ENCODE assay signal across 8 cellular contexts in the genomic region with DNA sequence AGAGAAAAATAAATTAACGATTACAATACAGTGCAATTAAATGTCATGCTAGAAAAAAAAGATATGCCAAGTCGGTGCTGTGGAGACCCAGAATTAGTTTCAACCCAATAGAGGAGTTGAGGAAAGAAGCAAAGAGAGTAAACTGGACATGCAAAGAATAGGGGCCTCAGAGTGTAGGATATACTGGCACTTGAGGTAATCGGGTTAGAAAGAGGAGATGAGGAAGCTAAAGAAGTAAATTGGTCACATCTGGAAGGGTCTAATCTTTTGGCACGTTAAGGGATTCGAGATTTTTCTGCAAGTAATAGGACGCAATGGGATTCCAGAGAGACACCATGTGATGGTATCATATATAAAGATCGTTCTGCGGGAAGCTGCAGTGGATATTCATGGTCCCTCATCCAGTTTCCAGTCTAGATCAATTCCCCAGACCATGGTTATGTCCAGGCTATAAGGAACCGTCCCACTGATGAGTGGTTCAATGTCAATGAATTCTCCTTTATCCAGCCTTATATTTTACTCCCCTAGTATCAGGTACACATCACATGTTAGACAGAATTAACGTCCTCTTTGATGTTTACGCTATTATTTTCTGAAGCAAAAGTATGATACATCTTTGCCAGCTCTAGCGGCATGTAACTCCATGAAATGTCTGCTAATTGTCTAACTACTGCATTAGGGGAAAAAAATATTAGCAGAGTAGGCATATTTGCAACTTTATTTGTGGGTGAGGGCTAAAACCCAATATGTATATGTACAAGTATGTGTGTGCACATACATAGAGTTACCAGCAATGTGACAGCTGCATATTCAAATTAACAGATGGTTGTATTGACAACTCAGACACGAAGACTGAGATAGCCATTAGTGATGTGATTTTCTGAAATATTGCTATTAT. TPM values are rescaled to one million over a fixed set of nuclear protein-coding genes. Genes with fewer than 3 reads are reported as not detected.
DNase-seq lines count a peak whose midpoint lies in the region; ATAC-seq, FAIRE-seq and TF ChIP-seq lines count a peak whose summit lies in the region.

No MANE protein-coding gene starts in this region.

- TF ChIP-seq CTCF in KMS-11 (conservative IDR thresholded peaks at IDR 0.05; ENCODE audit: low read depth, low read length) (no peak), astrocyte (IDR thresholded peaks at IDR 0.05; ENCODE audit: insufficient read depth, low read depth, low read length) (no peak), kidney epithelial cell (IDR thresholded peaks at IDR 0.05; ENCODE audit: insufficient read depth, low read length, poor library complexity, severe bottlenecking) (no peak)

- H3K36me3 Mint-ChIP-seq in astrocyte (ENCODE audit: low read depth, unreplicated experiment): no peaks in the 10 kb centered on the region

- H3K79me2 ChIP-seq in KMS-11 (ENCODE audit: insufficient read depth, low read depth) (no peaks in the 10 kb centered on the region), astrocyte (ENCODE audit: insufficient read depth, low read length) (no peaks in the 10 kb centered on the region)

- H3K4me3 ChIP-seq in KMS-11 (IDR thresholded peaks at IDR 0.05; ENCODE audit: insufficient read depth, low read depth, low read length): no peak overlapping the region
- peak overlapping the region; percentile 91 for H3K4me3 ChIP-seq in astrocyte (ENCODE audit: insufficient read depth, low read depth, low read length)
- H3K4me3 ChIP-seq in kidney epithelial cell (ENCODE audit: low read depth, low read length): peak overlapping the region; percentile 73

- no peaks in the 10 kb centered on the region for H3K9me3 ChIP-seq in astrocyte (ENCODE audit: insufficient read depth, low read depth, low read length)

- H3K9ac ChIP-seq in KMS-11 (peak overlapping the region; percentile 94), astrocyte (ENCODE audit: low read length) (peak overlapping the region; percentile 94)

- H3K36me3 ChIP-seq in KMS-11 (ENCODE audit: insufficient read depth): no peaks in the 10 kb centered on the region
- no peaks in the 10 kb centered on the region for H3K36me3 ChIP-seq in astrocyte (ENCODE audit: insufficient read depth, low read length)
- H3K36me3 ChIP-seq in kidney epithelial cell (ENCODE audit: control insufficient read depth, insufficient read depth, low read length): no peaks in the 10 kb centered on the region

- ATAC-seq in GM18868 (IDR thresholded peaks at IDR 0.05; ENCODE audit: unreplicated experiment) (peak; percentile 4), GM21619 (IDR thresholded peaks at IDR 0.05; ENCODE audit: unreplicated experiment) (no peak)

- peak overlapping the region; percentile 100 for H3K27ac Mint-ChIP-seq in astrocyte (ENCODE audit: unreplicated experiment)

- peaks cover 8% of the 10 kb centered on the region for H3K4me1 Mint-ChIP-seq in astrocyte (ENCODE audit: low read depth, unreplicated experiment)

- no peak for FAIRE-seq in astrocyte (lab: Jason Lieb, UNC)

- peak overlapping the region; percentile 91 for H3K27ac ChIP-seq in KMS-11
- H3K27ac ChIP-seq in astrocyte (ENCODE audit: low read depth, low read length): peak overlapping the region; percentile 99
- peak overlapping the region; percentile 92 for H3K27ac ChIP-seq in temporal lobe (ENCODE audit: low read depth, low read length)

- H3K4me2 ChIP-seq in KMS-11: peak overlapping the region; percentile 66
- H3K4me2 ChIP-seq in astrocyte (ENCODE audit: low read length): peak overlapping the region; percentile 86

- H3K9me3 Mint-ChIP-seq in astrocyte (ENCODE audit: unreplicated experiment): no peaks in the 10 kb centered on the region

- H3K27me3 Mint-ChIP-seq in astrocyte (ENCODE audit: low read depth, unreplicated experiment): no peaks in the 10 kb centered on the region

- DNase-seq in astrocyte (ENCODE audit: low read depth) (no peak), kidney epithelial cell (ENCODE audit: low read depth) (no peak), dermis blood vessel endothelial cell (no peak), NCI-H2029 treated with DMSO at 0.1 percent for 48 hours (lab: John Stamatoyannopoulos, UW) (no peak)

- H3K27me3 ChIP-seq in KMS-11 (ENCODE audit: insufficient read depth, low read depth) (no peaks in the 10 kb centered on the region), astrocyte (ENCODE audit: insufficient read depth, low read length) (no peaks in the 10 kb centered on the region), kidney epithelial cell (ENCODE audit: control insufficient read depth, insufficient read depth, low read length) (no peaks in the 10 kb centered on the region)

- H4K20me1 ChIP-seq in KMS-11 (ENCODE audit: insufficient read depth) (no peaks in the 10 kb centered on the region), astrocyte (ENCODE audit: insufficient read depth, low read length) (no peaks in the 10 kb centered on the region)

- H3K4me3 Mint-ChIP-seq in astrocyte (ENCODE audit: unreplicated experiment): peak overlapping the region; percentile 96

- H3K4me1 ChIP-seq in KMS-11 (ENCODE audit: low read depth, poor library complexity, severe bottlenecking) (peaks cover 4% of the 10 kb centered on the region), astrocyte (ENCODE audit: insufficient read depth, low read length) (peaks cover 4% of the 10 kb centered on the region)

- H2AFZ ChIP-seq in KMS-11 (ENCODE audit: low read depth) (peak overlapping the region; percentile 93), astrocyte (ENCODE audit: low read depth, low read length) (peak overlapping the region; percentile 92)

RNA-seq across cellular contexts. Expression of a gene that starts 1.1 kb away (rescaled TPM):
- total RNA-seq in astrocyte (8.8 and 8.9 TPM in 2 replicates), kidney epithelial cell (4.1 and 9.8 TPM in 2 replicates), temporal lobe (32.2 TPM), dermis blood vessel endothelial cell (3.8 and 5.6 TPM in 2 replicates)
